In genomic region chr2:205660521-205661124, GRCh38 we compare ENCODE assay signal across 8 cellular contexts. TPM values are rescaled to one million over a fixed set of nuclear protein-coding genes. Genes with fewer than 3 reads are reported as not detected.
A peak's percentile ranks its signal among the peaks of the same experiment; 100 is the strongest.
DNase-seq lines count a peak whose midpoint lies in the region; ATAC-seq, FAIRE-seq and TF ChIP-seq lines count a peak whose summit lies in the region.

No MANE protein-coding gene starts in this region.

- H3K4me1 ChIP-seq in astrocyte (ENCODE audit: insufficient read depth, low read length) (peaks cover 20% of the 10 kb centered on the region), prostate gland (replicated peaks) (no peaks in the 10 kb centered on the region)

- H3K4me3 Mint-ChIP-seq in astrocyte (ENCODE audit: unreplicated experiment) (no peak overlapping the region), endothelial cell (ENCODE audit: unreplicated experiment) (no peak overlapping the region)

- no peaks in the 10 kb centered on the region for H3K36me3 ChIP-seq in astrocyte (ENCODE audit: insufficient read depth, low read length)
- H3K36me3 ChIP-seq in prostate gland: no peaks in the 10 kb centered on the region

- no peaks in the 10 kb centered on the region for H3K79me2 ChIP-seq in astrocyte (ENCODE audit: insufficient read depth, low read length)

- intact Hi-C loops in prostate gland (cut with DNase I): no loop called here

- peaks cover 19% of the 10 kb centered on the region for H3K4me1 Mint-ChIP-seq in astrocyte (ENCODE audit: low read depth, unreplicated experiment)
- H3K4me1 Mint-ChIP-seq in endothelial cell (ENCODE audit: unreplicated experiment): peaks cover 3% of the 10 kb centered on the region

- peak overlapping the region; percentile 86 for H3K27ac Mint-ChIP-seq in astrocyte (ENCODE audit: unreplicated experiment)
- H3K27ac Mint-ChIP-seq in endothelial cell (ENCODE audit: unreplicated experiment): no peak overlapping the region

- CTCF ChIA-PET in AG04449 (lab: Yijun Ruan, JAX): interaction anchor here (1.3 to 6.0 kb wide), 2 partner anchors 15 to 17 kb away, joined by 4 to 30 read pairs; no protein-coding TSS in a partner anchor

- WGBS in prostate gland: 29% methylated on average over 8 of the region's 8 CpGs

- peaks cover 2% of the 10 kb centered on the region for H3K9me3 Mint-ChIP-seq in astrocyte (ENCODE audit: unreplicated experiment)
- H3K9me3 Mint-ChIP-seq in endothelial cell (ENCODE audit: unreplicated experiment): no peaks in the 10 kb centered on the region

- POLR2A ChIA-PET in AG04449 (lab: Yijun Ruan, JAX): interaction anchor here (0.5 to 1.3 kb wide), 5 partner anchors 10 to 417 kb away, joined by 3 to 4 read pairs (median 4); partner anchors contain the start of gene NRP2

- H2AFZ ChIP-seq in astrocyte (ENCODE audit: low read depth, low read length): peak overlapping the region; percentile 23

- H3K4me3 ChIP-seq in AG04449 (ENCODE audit: low read depth, low read length) (peak overlapping the region; percentile 15), astrocyte (ENCODE audit: insufficient read depth, low read depth, low read length) (peak overlapping the region; percentile 10), prostate gland (no peak overlapping the region)

- peak; percentile 99 for FAIRE-seq in astrocyte (lab: Jason Lieb, UNC)

- peak; percentile 67 for ATAC-seq in GM19438 (IDR thresholded peaks at IDR 0.05; ENCODE audit: low read depth, unreplicated experiment)

- H3K9ac ChIP-seq in astrocyte (ENCODE audit: low read length): peak overlapping the region; percentile 25

- no peaks in the 10 kb centered on the region for H4K20me1 ChIP-seq in astrocyte (ENCODE audit: insufficient read depth, low read length)

- DNase-seq in AG04449 (ENCODE audit: low read depth, low spot score) (peak; percentile 95), M059J (ENCODE audit: low read depth) (peak; percentile 72), astrocyte (ENCODE audit: low read depth) (peak; percentile 96), prostate gland (ENCODE audit: low spot score) (peak; percentile 28), GF-D8 (lab: John Stamatoyannopoulos, UW) (no peak), endothelial cell (ENCODE audit: low spot score) (no peak), cerebellum (ENCODE audit: low spot score) (no peak)

- H3K4me2 ChIP-seq in astrocyte (ENCODE audit: low read length): peak overlapping the region; percentile 67

- no peak for TF ChIP-seq POLR2A in prostate gland (IDR thresholded peaks at IDR 0.05)

- peaks cover 2% of the 10 kb centered on the region for H3K27me3 Mint-ChIP-seq in astrocyte (ENCODE audit: low read depth, unreplicated experiment)
- peaks cover 4% of the 10 kb centered on the region for H3K27me3 Mint-ChIP-seq in endothelial cell (ENCODE audit: unreplicated experiment)

- H3K27me3 ChIP-seq in astrocyte (ENCODE audit: insufficient read depth, low read length) (no peaks in the 10 kb centered on the region), prostate gland (replicated peaks; ENCODE audit: insufficient read depth) (no peaks in the 10 kb centered on the region)

- no peak for TF ChIP-seq CTCF in AG04449 (IDR thresholded peaks at IDR 0.05; ENCODE audit: insufficient read depth, low read length, missing control alignments)
- no peak for TF ChIP-seq CTCF in astrocyte (IDR thresholded peaks at IDR 0.05; ENCODE audit: insufficient read depth, low read depth, low read length)
- no peak for TF ChIP-seq CTCF in prostate gland (IDR thresholded peaks at IDR 0.05)
- TF ChIP-seq CTCF in endothelial cell (IDR thresholded peaks at IDR 0.05; ENCODE audit: unreplicated experiment): no peak

- H3K36me3 Mint-ChIP-seq in astrocyte (ENCODE audit: low read depth, unreplicated experiment): no peaks in the 10 kb centered on the region
- no peaks in the 10 kb centered on the region for H3K36me3 Mint-ChIP-seq in endothelial cell (ENCODE audit: low read depth, unreplicated experiment)

- H3K9me3 ChIP-seq in astrocyte (ENCODE audit: insufficient read depth, low read depth, low read length): no peaks in the 10 kb centered on the region
- H3K9me3 ChIP-seq in prostate gland: no peaks in the 10 kb centered on the region

- H3K27ac ChIP-seq in astrocyte (ENCODE audit: low read depth, low read length): peak overlapping the region; percentile 29
- no peak overlapping the region for H3K27ac ChIP-seq in prostate gland

RNA-seq across cellular contexts. Expression of gene NRP2, which starts 21.7 kb away (rescaled TPM):
- total RNA-seq in M059J (2014; rRNA removed; shearing (Covaris generic)): 62.0 and 84.6 TPM in 2 replicates
- 68.5 and 76.7 TPM in 2 replicates for total RNA-seq in astrocyte
- total RNA-seq in prostate gland: 10 to 100 TPM in 1 of 2 donors, 1 to 10 TPM in 1; 9.7 to 21.0 TPM
- total RNA-seq in endothelial cell (ENCODE audit: unreplicated experiment): 258 TPM
- 46.0 TPM for total RNA-seq in cerebellum

Comparison
In these comparisons a context has a peak if more than half of its experiments do, and no peak if none do; other contexts are left out.
1. DNase-seq: peak in AG04449 (single experiment), M059J (single experiment), astrocyte (single experiment) and prostate gland (single experiment); none in GF-D8 (single experiment), endothelial cell (single experiment) and cerebellum (single experiment).
2. H3K4me3 ChIP-seq: peak in AG04449 (single experiment) and astrocyte (single experiment); none in prostate gland (0 of 2).